ENCODE assay signal across 16 cellular contexts in genomic region chr17:78559749-78560368, GRCh38. TPM values are rescaled to one million over a fixed set of nuclear protein-coding genes. Genes with fewer than 3 reads are reported as not detected.
DNase-seq lines count a peak whose midpoint lies in the region; ATAC-seq and TF ChIP-seq lines count a peak whose summit lies in the region.
"Had no signal": no experiment of that assay in that cellular context is flagged by ENCODE, and none has a peak within 500 bp of the region (broad histone marks: within the 10 kb centered on the region; RNA-seq: fewer than 3 reads in every experiment).

No MANE protein-coding gene starts in this region.

- no peak for ATAC-seq in RWPE2 (ENCODE audit: low read depth)
- ATAC-seq: activated T-cell treated with anti-CD3 and anti-CD28 coated beads, Interleukin-2, amount 50 U/mL, for 72 hours had no signal

- WGBS in esophagus squamous epithelium, 2 donors = 53 to 62% methylated on average over 17 of the region's 17 CpGs
- 54 to 66% (median 61%) methylated on average over 17 of the region's 17 CpGs for WGBS in adrenal gland, 4 donors

- TF ChIP-seq CTCF in RWPE2 (IDR thresholded peaks at IDR 0.05; ENCODE audit: poor library complexity, severe bottlenecking) = peak; percentile 6
- TF ChIP-seq CTCF in esophagus squamous epithelium (IDR thresholded peaks at IDR 0.05) = no peak
- no peak for TF ChIP-seq CTCF in adrenal gland (IDR thresholded peaks at IDR 0.05)
- TF ChIP-seq CTCF in PC-9 (conservative IDR thresholded peaks at IDR 0.05) = no peak

- POLR2A ChIA-PET in PC-9 (lab: Charles Lee; ENCODE audit: unreplicated experiment) = no interaction called here

- H3K27me3 ChIP-seq in H7 (ENCODE audit: control insufficient read depth, insufficient read depth, low read length) (no peaks in the 10 kb centered on the region), RWPE2 (ENCODE audit: insufficient read depth, poor library complexity, severe bottlenecking) (no peaks in the 10 kb centered on the region), esophagus squamous epithelium (peaks cover 0 to 42% (median 0%) of the 10 kb centered on the region in 4 donors), adrenal gland (no peaks in the 10 kb centered on the region), PC-9 (ENCODE audit: insufficient read depth, low read depth) (no peaks in the 10 kb centered on the region)
- H3K27me3 ChIP-seq: Peyer's patch had no signal

- no peak overlapping the region for H3K4me3 ChIP-seq in H7 (ENCODE audit: insufficient read depth, low read depth, low read length)
- no peak overlapping the region for H3K4me3 ChIP-seq in RWPE2 (ENCODE audit: severe bottlenecking)
- H3K4me3 ChIP-seq in esophagus squamous epithelium = no peak overlapping the region
- no peak overlapping the region for H3K4me3 ChIP-seq in adrenal gland
- no peak overlapping the region for H3K4me3 ChIP-seq in PC-9
- H3K4me3 ChIP-seq: HAP-1, Peyer's patch had no signal

- no peak overlapping the region for H3K4me2 ChIP-seq in PC-9

- H4K20me1 ChIP-seq in PC-9 (ENCODE audit: insufficient read depth) = no peaks in the 10 kb centered on the region

- DNase-seq in DMS153 (lab: John Stamatoyannopoulos, UW) = peak; percentile 23
- no peak for DNase-seq in DMS153 treated with DMSO at 0.1 percent for 48 hours (lab: John Stamatoyannopoulos, UW; ENCODE audit: unreplicated experiment)
- DNase-seq in H7 = peak; percentile 92
- DNase-seq in RWPE2 (ENCODE audit: low spot score) = no peak
- peak; percentile 77 for DNase-seq in islet precursor cell
- no peak for DNase-seq in esophagus squamous epithelium (lab: John Stamatoyannopoulos, UW)
- no peak for DNase-seq in adrenal gland
- no peak for DNase-seq in PC-9
- DNase-seq: 8988T; activated T-cell treated with anti-CD3 and anti-CD28 coated beads, Interleukin-2, amount 50 U/mL, for 72 hours; aorta; NCI-H2227 treated with DMSO at 0.1 percent for 48 hours; nucleus accumbens; Peyer's patch; T-helper 1 cell had no signal

- no peaks in the 10 kb centered on the region for H3K9me3 ChIP-seq in RWPE2 (ENCODE audit: severe bottlenecking)
- no peaks in the 10 kb centered on the region for H3K9me3 ChIP-seq in esophagus squamous epithelium
- no peaks in the 10 kb centered on the region for H3K9me3 ChIP-seq in adrenal gland (replicated peaks in 1 of 3)
- no peaks in the 10 kb centered on the region for H3K9me3 ChIP-seq in PC-9 (ENCODE audit: insufficient read depth, low read depth)
- H3K9me3 ChIP-seq: HAP-1, Peyer's patch had no signal

- no peak overlapping the region for H3K27ac ChIP-seq in RWPE2 (ENCODE audit: poor library complexity, severe bottlenecking)
- no peak overlapping the region for H3K27ac ChIP-seq in esophagus squamous epithelium
- H3K27ac ChIP-seq in adrenal gland = no peak overlapping the region
- H3K27ac ChIP-seq in PC-9 = no peak overlapping the region
- H3K27ac ChIP-seq: Peyer's patch had no signal

- peaks cover 11% of the 10 kb centered on the region for H3K4me1 ChIP-seq in RWPE2 (ENCODE audit: insufficient read depth, poor library complexity, severe bottlenecking)
- H3K4me1 ChIP-seq in esophagus squamous epithelium = no peaks in the 10 kb centered on the region
- H3K4me1 ChIP-seq in adrenal gland (replicated peaks in 1 of 2) = no peaks in the 10 kb centered on the region
- no peaks in the 10 kb centered on the region for H3K4me1 ChIP-seq in PC-9 (replicated peaks; ENCODE audit: insufficient read depth)
- H3K4me1 ChIP-seq: HAP-1, Peyer's patch had no signal

- H3K36me3 ChIP-seq in H7 (replicated peaks; ENCODE audit: control insufficient read depth, insufficient read depth, low read length) (no peaks in the 10 kb centered on the region), RWPE2 (ENCODE audit: low read depth) (no peaks in the 10 kb centered on the region), esophagus squamous epithelium (no peaks in the 10 kb centered on the region), adrenal gland (replicated peaks in 1 of 2) (no peaks in the 10 kb centered on the region), PC-9 (ENCODE audit: low read depth) (no peaks in the 10 kb centered on the region)
- H3K36me3 ChIP-seq: HAP-1, Peyer's patch had no signal

- CTCF ChIA-PET in PC-9 (lab: Charles Lee) = no interaction called here

- TF ChIP-seq POLR2A in esophagus squamous epithelium (IDR thresholded peaks at IDR 0.05) (no peak), adrenal gland (IDR thresholded peaks at IDR 0.05) (no peak)

- no TSS peak for BruUV-seq in PC-9 (replicated peaks; lab: Mats Ljungman, UMichigan)

- no peak overlapping the region for H2AFZ ChIP-seq in PC-9

- H3F3A ChIP-seq in PC-9 (ENCODE audit: insufficient read depth, low read depth) = peaks cover 5% of the 10 kb centered on the region; the same call in 1 of the 2 replicates

- intact Hi-C loops in esophagus squamous epithelium (cut with DNase I) (no loop called here), adrenal gland (cut with DNase I) (no loop called here), PC-9 (cut with micrococcal nuclease; ENCODE audit: unreplicated experiment) (no loop called here)

- no peaks in the 10 kb centered on the region for H3K79me2 ChIP-seq in PC-9 (ENCODE audit: low read depth)

- no peaks in the 10 kb centered on the region for H3K9me2 ChIP-seq in PC-9 (ENCODE audit: insufficient read depth)

RNA-seq across cellular contexts. Expression of gene DNAH17, which starts 17.3 kb away (rescaled TPM):
- total RNA-seq in H7 (2014; rRNA removed; shearing (Covaris generic)) = 0.59 and 0.87 TPM in 2 replicates
- total RNA-seq in esophagus squamous epithelium (under 1 TPM in 2 of 4 donors, not detected in 2; 0.19 to 0.31 TPM), adrenal gland (1 to 10 TPM in 1 of 8 donors, under 1 TPM in 2, not detected in 5; 0.03 to 1.8 (median 0.03) TPM), PC-9 (2021) (0.76 and 1.4 TPM in 2 replicates)
- polyA plus RNA-seq in adrenal gland = under 1 TPM; 0.08 to 0.74 (median 0.37) TPM
- polyA plus RNA-seq: aorta had no signal

Comparison
In these comparisons a context has a peak if more than half of its experiments do, and no peak if none do; other contexts are left out.
1. DNase-seq: peak in DMS153 (single experiment), H7 (single experiment) and islet precursor cell (single experiment); none in DMS153 treated with DMSO at 0.1 percent for 48 hours (single experiment), RWPE2 (single experiment), esophagus squamous epithelium (single experiment), adrenal gland (0 of 7) and PC-9 (0 of 2).